ENCODE assay signal across 8 cellular contexts in the genomic region with DNA sequence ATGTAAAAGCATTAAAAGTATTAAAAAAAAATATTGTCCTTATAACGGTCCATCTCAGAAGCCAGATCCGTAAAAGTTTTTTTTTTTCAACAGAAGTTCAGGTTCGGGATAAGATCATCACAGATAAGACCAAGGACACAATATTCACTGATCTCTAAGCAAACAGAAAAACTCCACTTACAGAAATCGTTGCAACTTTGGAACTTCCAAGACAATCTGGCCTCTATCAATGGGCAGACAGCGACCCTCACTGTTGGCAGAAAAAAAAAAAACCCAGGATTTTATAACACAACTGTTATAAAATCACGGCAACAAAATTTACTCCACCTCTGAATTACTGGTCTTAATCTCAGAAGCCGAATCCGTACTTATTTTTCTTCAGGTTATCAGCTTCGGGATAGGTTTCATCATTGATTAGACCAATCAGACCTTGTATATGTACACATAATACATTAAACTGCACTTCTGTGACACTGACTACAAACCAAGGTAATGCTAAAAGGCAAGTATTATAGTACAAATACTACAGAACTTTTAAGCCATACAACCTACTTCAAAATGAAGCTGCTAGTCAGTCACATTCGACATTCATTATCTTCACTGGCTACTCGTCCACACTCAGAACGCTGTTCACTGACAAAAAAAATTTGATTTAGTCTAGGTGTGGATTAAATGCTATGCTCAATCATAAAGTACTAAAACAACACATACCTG. TPM values are rescaled to one million over a fixed set of nuclear protein-coding genes. Genes with fewer than 3 reads are reported as not detected.
DNase-seq lines count a peak whose midpoint lies in the region; ATAC-seq and TF ChIP-seq lines count a peak whose summit lies in the region.

No MANE protein-coding gene starts in this region.

- no peaks in the 10 kb centered on the region; the same call in 1 of the 2 replicates for H3K9me2 ChIP-seq in PC-9 (ENCODE audit: insufficient read depth)

- peak overlapping the region; percentile 100 for H3K4me3 Mint-ChIP-seq in neural progenitor cell

- peak overlapping the region; percentile 77 for H3K4me2 ChIP-seq in PC-9
- H3K4me2 ChIP-seq in neural progenitor cell, result peak overlapping the region; percentile 97

- H2AFZ ChIP-seq in PC-9, result no peak overlapping the region
- H2AFZ ChIP-seq in neural progenitor cell (replicated peaks), result no peak overlapping the region

- peaks cover 17% of the 10 kb centered on the region for H3K4me1 ChIP-seq in PC-9 (replicated peaks; ENCODE audit: insufficient read depth)
- H3K4me1 ChIP-seq in neural progenitor cell, result peaks cover 31% of the 10 kb centered on the region

- ATAC-seq in left lobe of liver, result no peak

- H3K27ac Mint-ChIP-seq in neural progenitor cell, result peak overlapping the region; percentile 57

- peaks cover 40% of the 10 kb centered on the region for H3K36me3 Mint-ChIP-seq in neural progenitor cell

- H3K79me2 ChIP-seq in PC-9 (ENCODE audit: low read depth) (peaks cover 64% of the 10 kb centered on the region), neural progenitor cell (ENCODE audit: low read depth) (peaks cover 80% of the 10 kb centered on the region)

- CTCF ChIA-PET in PC-9 (lab: Charles Lee), result interaction anchor here (1.4 kb wide), 1 partner anchor 34 kb away, joined by 20 read pairs; the partner anchor contains the start of gene SYNCRIP

- TF ChIP-seq CTCF in PC-9 (conservative IDR thresholded peaks at IDR 0.05) (0 out of 2 replicates have a peak, but pooled peaks have one; percentile 29), neural progenitor cell (IDR thresholded peaks at IDR 0.05) (peak; percentile 34)

- H3K4me3 ChIP-seq in PC-9 (peak overlapping the region; percentile 95), neural progenitor cell (peak overlapping the region; percentile 81)

- H4K20me1 ChIP-seq in PC-9 (ENCODE audit: insufficient read depth) (peaks cover 25% of the 10 kb centered on the region), neural progenitor cell (ENCODE audit: low read depth) (peaks cover 60% of the 10 kb centered on the region)

- H3K9ac ChIP-seq in neural progenitor cell, result peak overlapping the region; percentile 74

- DNase-seq in NOMO-1 treated with DMSO at 0.1 percent for 48 hours (lab: John Stamatoyannopoulos, UW; ENCODE audit: unreplicated experiment) (peak; percentile 11), NOMO-1 treated with dmso at 0.1 percent for 144 hours (lab: John Stamatoyannopoulos, UW; ENCODE audit: unreplicated experiment) (no peak), PC-9 (no peak), epithelial cell of prostate (ENCODE audit: low read depth, low spot score) (no peak), neural progenitor cell (ENCODE audit: low spot score) (no peak), left lobe of liver (ENCODE audit: low spot score) (no peak), DMS153 (lab: John Stamatoyannopoulos, UW) (no peak), DMS153 treated with DMSO at 0.1 percent for 48 hours (lab: John Stamatoyannopoulos, UW; ENCODE audit: unreplicated experiment) (no peak)

- no TSS peak for BruUV-seq in PC-9 (replicated peaks; lab: Mats Ljungman, UMichigan)

- H3K4me1 Mint-ChIP-seq in neural progenitor cell, result peaks cover 40% of the 10 kb centered on the region

- H3K27me3 Mint-ChIP-seq in neural progenitor cell (ENCODE audit: insufficient read depth, low read depth), result peaks cover 2% of the 10 kb centered on the region

- POLR2A ChIA-PET in PC-9 (lab: Charles Lee; ENCODE audit: unreplicated experiment), result interaction anchor here (0.5 to 1.8 kb wide), 5 partner anchors 33 to 323 kb away, joined by 4 to 49 read pairs (median 10); partner anchors contain the start of gene SYNCRIP

- H3F3A ChIP-seq in PC-9 (ENCODE audit: insufficient read depth, low read depth), result peaks cover 63% of the 10 kb centered on the region
- peaks cover 67% of the 10 kb centered on the region for H3F3A ChIP-seq in neural progenitor cell (ENCODE audit: low read depth)

- peak overlapping the region; percentile 65 for H3K27ac ChIP-seq in PC-9
- H3K27ac ChIP-seq in epithelial cell of prostate, result peak overlapping the region; percentile 71
- no peak overlapping the region for H3K27ac ChIP-seq in neural progenitor cell

- H3K36me3 ChIP-seq in PC-9 (ENCODE audit: low read depth) (peaks cover 33% of the 10 kb centered on the region), neural progenitor cell (peaks cover 6% of the 10 kb centered on the region)

- intact Hi-C loops in PC-9 (cut with micrococcal nuclease; ENCODE audit: unreplicated experiment), result loop anchor here (2.0 kb wide), 1 partner anchor 323 kb away; no protein-coding TSS in a partner anchor

- H3K9me3 Mint-ChIP-seq in neural progenitor cell, result no peaks in the 10 kb centered on the region

- H3K9me3 ChIP-seq in PC-9 (ENCODE audit: insufficient read depth, low read depth), result no peaks in the 10 kb centered on the region
- no peaks in the 10 kb centered on the region for H3K9me3 ChIP-seq in neural progenitor cell (ENCODE audit: low read depth)

- H3K27me3 ChIP-seq in PC-9 (ENCODE audit: insufficient read depth, low read depth), result no peaks in the 10 kb centered on the region
- H3K27me3 ChIP-seq in neural progenitor cell, result no peaks in the 10 kb centered on the region

RNA-seq across cellular contexts. Expression of gene SYNCRIP, which starts 34.7 kb away (rescaled TPM):
- total RNA-seq in PC-9 (2021) (73.7 and 103 TPM in 2 replicates), neural progenitor cell (ENCODE audit: low replicate concordance) (80.5 and 150 TPM in 2 replicates), left lobe of liver (31.0 TPM)
